In genomic region chr20:10093087-10093591, GRCh38 we compare ENCODE assay signal across 12 cellular contexts. TPM values are rescaled to one million over a fixed set of nuclear protein-coding genes. Genes with fewer than 3 reads are reported as not detected.
DNase-seq lines count a peak whose midpoint lies in the region; ATAC-seq, FAIRE-seq and TF ChIP-seq lines count a peak whose summit lies in the region.
"Had no signal": no experiment of that assay in that cellular context is flagged by ENCODE, and none has a peak within 500 bp of the region (broad histone marks: within the 10 kb centered on the region; RNA-seq: fewer than 3 reads in every experiment).

No MANE protein-coding gene starts in this region.

- H3K4me1 ChIP-seq in HUES48 (ENCODE audit: control insufficient read depth, insufficient read depth, low read length) (0 out of 2 replicates have a peak, but pooled peaks cover 3% of the 10 kb centered on the region), tibial nerve (no peaks in the 10 kb centered on the region), HAP-1 (no peaks in the 10 kb centered on the region)
- H3K4me1 ChIP-seq: testis had no signal

- ATAC-seq in GM19395 (IDR thresholded peaks at IDR 0.05; ENCODE audit: unreplicated experiment) (no peak), GM21723 (IDR thresholded peaks at IDR 0.05; ENCODE audit: unreplicated experiment) (no peak)

- H3K9me3 ChIP-seq in HUES48 (ENCODE audit: control insufficient read depth, insufficient read depth, low read length) (no peaks in the 10 kb centered on the region), tibial nerve (no peaks in the 10 kb centered on the region), HAP-1 (no peaks in the 10 kb centered on the region)
- H3K9me3 ChIP-seq: neutrophil, testis had no signal

- FAIRE-seq in islet of Langerhans (lab: Jason Lieb, UNC), result peak; percentile 97
- FAIRE-seq: D721Med had no signal

- peak; percentile 61 for DNase-seq in COLO829 (ENCODE audit: low spot score)
- DNase-seq in brain microvascular endothelial cell, result peak; percentile 45
- no peak for DNase-seq in tibial nerve (ENCODE audit: low spot score in 2 of 2)
- DNase-seq in HAP-1 (ENCODE audit: low spot score in 2 of 2), result no peak
- DNase-seq: stimulated activated CD4-positive, alpha-beta T cell treated with anti-CD3 and anti-CD28 coated beads, Interleukin-4, amount 100 ng/mL, for 1 hour; testis had no signal

- no peak for TF ChIP-seq EP300 in tibial nerve (IDR thresholded peaks at IDR 0.05)

- 64 to 78% methylated on average over 2 of the region's 2 CpGs for WGBS in tibial nerve, 2 donors

- no peak for TF ChIP-seq CTCF in brain microvascular endothelial cell (IDR thresholded peaks at IDR 0.05; ENCODE audit: low read depth, low read length, missing control alignments)
- no peak for TF ChIP-seq CTCF in tibial nerve (IDR thresholded peaks at IDR 0.05)

- in situ Hi-C loops in brain microvascular endothelial cell (cut with HindIII; ENCODE audit: low pct_ligation_motif_present, low sequenced_read_pairs), result loop anchor here (25.0 kb wide), 1 partner anchor 106 kb away; no protein-coding TSS in a partner anchor
- in situ Hi-C loops in HAP-1 (cut with MboI; ENCODE audit: low sequenced_read_pairs), result loop anchor here (25.0 kb wide), 1 partner anchor 481 kb away; no protein-coding TSS in a partner anchor

- no peaks in the 10 kb centered on the region for H3K36me3 ChIP-seq in HUES48 (ENCODE audit: control insufficient read depth, insufficient read depth, low read length)
- no peaks in the 10 kb centered on the region for H3K36me3 ChIP-seq in brain microvascular endothelial cell (replicated peaks)
- H3K36me3 ChIP-seq in tibial nerve, result no peaks in the 10 kb centered on the region
- H3K36me3 ChIP-seq in HAP-1 (replicated peaks), result no peaks in the 10 kb centered on the region
- H3K36me3 ChIP-seq: neutrophil had no signal

- no peaks in the 10 kb centered on the region for H3K27me3 ChIP-seq in HUES48 (ENCODE audit: control insufficient read depth, insufficient read depth, low read length)
- no peaks in the 10 kb centered on the region for H3K27me3 ChIP-seq in brain microvascular endothelial cell (replicated peaks)
- no peaks in the 10 kb centered on the region for H3K27me3 ChIP-seq in tibial nerve
- no peaks in the 10 kb centered on the region for H3K27me3 ChIP-seq in HAP-1 (ENCODE audit: low read depth)
- H3K27me3 ChIP-seq: neutrophil, testis had no signal

- H3K27ac ChIP-seq in HUES48 (ENCODE audit: low read depth, low read length) (peak overlapping the region; percentile 36), brain microvascular endothelial cell (no peak overlapping the region), tibial nerve (no peak overlapping the region)
- H3K27ac ChIP-seq: neutrophil, testis had no signal

- no peak for TF ChIP-seq POLR2A in tibial nerve (IDR thresholded peaks at IDR 0.05)

- H3K9ac ChIP-seq in HUES48 (ENCODE audit: low read depth, low read length), result no peak overlapping the region

- no peak overlapping the region for H3K4me3 ChIP-seq in HUES48 (ENCODE audit: low read depth, low read length)
- no peak overlapping the region for H3K4me3 ChIP-seq in brain microvascular endothelial cell (ENCODE audit: low read depth, low read length)
- no peak overlapping the region for H3K4me3 ChIP-seq in tibial nerve
- H3K4me3 ChIP-seq in HAP-1, result no peak overlapping the region
- H3K4me3 ChIP-seq: testis had no signal

RNA-seq across cellular contexts. Expression of gene ANKEF1, which starts 58.4 kb away (rescaled TPM):
- total RNA-seq in tibial nerve, result 1 to 10 TPM in 3 of 4 donors, under 1 TPM in 1; 0.87 to 2.4 (median 1.7) TPM

Comparison
In these comparisons a context has a peak if more than half of its experiments do, and no peak if none do; other contexts are left out.
1. DNase-seq: peak in COLO829 (single experiment) and brain microvascular endothelial cell (single experiment); none in tibial nerve (0 of 2) and HAP-1 (0 of 2).